In the genomic region with DNA sequence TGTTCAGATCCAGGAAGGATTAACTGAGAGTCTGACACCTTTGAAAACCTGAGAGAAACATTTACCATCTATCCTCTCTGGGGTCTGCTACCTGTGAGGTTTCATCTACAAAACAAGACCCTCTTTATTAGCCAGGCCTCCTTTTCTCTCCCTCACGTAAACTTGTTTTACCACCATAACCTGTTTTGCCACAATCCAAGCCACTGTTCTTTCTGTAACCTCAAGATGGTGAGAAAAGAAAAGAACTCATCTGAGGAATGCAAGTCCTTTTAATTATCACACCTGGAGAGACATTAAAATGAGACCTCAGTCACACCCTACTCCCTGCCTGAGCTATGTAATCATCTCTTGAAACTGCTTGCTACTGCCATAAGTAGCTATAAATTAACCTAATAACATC, we compare ENCODE assay signal across 23 cellular contexts.
DNase-seq lines count a peak whose midpoint lies in the region; ATAC-seq, FAIRE-seq and TF ChIP-seq lines count a peak whose summit lies in the region.
"Had no signal": no experiment of that assay in that cellular context is flagged by ENCODE, and none has a peak within 500 bp of the region (broad histone marks: within the 10 kb centered on the region; RNA-seq: fewer than 3 reads in every experiment).

No MANE protein-coding gene starts in this region.

- TF ChIP-seq EP300 in H1 (IDR thresholded peaks at IDR 0.05; ENCODE audit: borderline replicate concordance in 1 of 2, low read depth in 2 of 2, low read length in 2 of 2) = peak in 1 of 2 experiments; percentile 68; a peak in 1 of 3 replicates

- H3K4me3 ChIP-seq in HUES64 (ENCODE audit: low read length) (no peak overlapping the region), H1 (ENCODE audit: extremely low read depth in 1 of 4, insufficient read depth in 2 of 4, low read depth in 3 of 4, low read length in 4 of 4) (no peak overlapping the region)
- H3K4me3 ChIP-seq: left ventricle myocardium inferior, SK-N-MC had no signal

- H2AFZ ChIP-seq in H1 (ENCODE audit: low read length) = no peak overlapping the region

- H3K23ac ChIP-seq in H1 (ENCODE audit: insufficient read length) = no peak overlapping the region

- H3K27me3 ChIP-seq in HUES64 (ENCODE audit: insufficient read depth, low read length) = no peaks in the 10 kb centered on the region
- H3K27me3 ChIP-seq in H1 (replicated peaks in 1 of 4; ENCODE audit: control insufficient read depth in 3 of 4, extremely low read depth in 1 of 4, insufficient read depth in 3 of 4, low read length in 3 of 4) = no peaks in the 10 kb centered on the region

- H3K27me3 Mint-ChIP-seq in type B pancreatic cell = no peaks in the 10 kb centered on the region
- peaks cover 5 to 67% of the 10 kb centered on the region in 2 donors for H3K27me3 Mint-ChIP-seq in effector memory CD8-positive, alpha-beta T cell
- H3K27me3 Mint-ChIP-seq: activated B cell treated with CpG ODN at 0.5 μM for 24 hours had no signal

- H3K9me3 ChIP-seq in HUES64 (ENCODE audit: insufficient read depth, low read depth, low read length) (peaks cover 10% of the 10 kb centered on the region), H1 (ENCODE audit: insufficient read depth in 2 of 2, low read depth in 1 of 2, low read length in 1 of 2) (peaks cover 6 to 10% of the 10 kb centered on the region in 2 experiments)

- H3K36me3 Mint-ChIP-seq in type B pancreatic cell = peaks cover 4% of the 10 kb centered on the region
- H3K36me3 Mint-ChIP-seq in effector memory CD8-positive, alpha-beta T cell (ENCODE audit: insufficient read depth) = no peaks in the 10 kb centered on the region
- H3K36me3 Mint-ChIP-seq: activated naive CD4-positive, alpha-beta T cell treated with anti-CD3 and anti-CD28 coated beads, Interleukin-2, amount 50 U/mL, for 72 hours had no signal

- H2AK5ac ChIP-seq in H1 (ENCODE audit: low read depth, low read length) = 0 out of 2 replicates have a peak overlapping the region, but pooled peaks have one; percentile 53

- peak overlapping the region; percentile 72 for H3K4me3 Mint-ChIP-seq in type B pancreatic cell
- H3K4me3 Mint-ChIP-seq in effector memory CD8-positive, alpha-beta T cell = no peak overlapping the region
- H3K4me3 Mint-ChIP-seq: activated B cell treated with CpG ODN at 0.5 μM for 24 hours; activated CD8-positive, alpha-beta T cell treated with anti-CD3 and anti-CD28 coated beads, Interleukin-2, amount 10 ng/mL, durations not matched to agents 7 days and 5 days; T-helper 2 cell treated with Interferon-gamma antibody and Interleukin-4, amounts not matched to agents 5 μg/mL and 100 μg/mL, for 36 hours had no signal

- no peak overlapping the region for H3K14ac ChIP-seq in H1 (ENCODE audit: insufficient read length)

- H4K8ac ChIP-seq in H1 (ENCODE audit: extremely low read depth, insufficient read depth, low read length) = no peak overlapping the region

- H3K4me1 ChIP-seq in HUES64 (ENCODE audit: insufficient read depth, low read length) (peaks cover 38% of the 10 kb centered on the region), H1 (replicated peaks in 1 of 4; ENCODE audit: control insufficient read depth in 3 of 4, insufficient read depth in 4 of 4, low read length in 3 of 4) (peaks cover 4 to 17% (median 13%) of the 10 kb centered on the region in 4 experiments; a peak in 6 of 7 replicates)
- H3K4me1 ChIP-seq: left ventricle myocardium inferior had no signal

- H3K4me2 ChIP-seq in H1 (ENCODE audit: insufficient read depth in 1 of 2, low read depth in 2 of 2, low read length in 2 of 2) = peak overlapping the region; percentile 18 to 22; a peak in 1 of 4 replicates

- H2BK120ac ChIP-seq in H1 (replicated peaks; ENCODE audit: low read depth, low read length) = peak overlapping the region; percentile 78

- H3K23me2 ChIP-seq in H1 (ENCODE audit: low read depth, low read length) = no peaks in the 10 kb centered on the region

- no peaks in the 10 kb centered on the region for H3K79me2 ChIP-seq in H1 (ENCODE audit: control insufficient read depth in 1 of 2, insufficient read depth in 2 of 2, low read length in 2 of 2)

- H3K18ac ChIP-seq in H1 (ENCODE audit: extremely low read depth, low read length) = no peak overlapping the region

- H2BK20ac ChIP-seq in H1 (ENCODE audit: low read length) = peak overlapping the region; percentile 6; the same call in 1 of the 2 replicates

- H2BK15ac ChIP-seq in H1 (ENCODE audit: low read length) = no peak overlapping the region

- no peaks in the 10 kb centered on the region for H3K36me3 ChIP-seq in HUES64 (ENCODE audit: insufficient read depth, low read length)
- H3K36me3 ChIP-seq in H1 (ENCODE audit: control insufficient read depth in 2 of 4, insufficient read depth in 4 of 4, low read length in 3 of 4) = peaks cover 0 to 6% (median under 1%) of the 10 kb centered on the region in 4 experiments; a peak in 4 of 8 replicates
- H3K36me3 ChIP-seq: left ventricle myocardium inferior had no signal

- H3K4ac ChIP-seq in H1 (replicated peaks; ENCODE audit: insufficient read length, low read depth, low read length) = no peak overlapping the region

- no peak for DNase-seq in H1 (ENCODE audit: low read depth in 1 of 2, low spot score in 2 of 2)
- DNase-seq in left kidney (ENCODE audit: low read depth, low spot score) = peak; percentile 63
- no peak for DNase-seq in type B pancreatic cell (ENCODE audit: extremely low spot score, unreplicated experiment)
- no peak for DNase-seq in SHP77 treated with DMSO at 0.1 percent for 48 hours (lab: John Stamatoyannopoulos, UW)
- no peak for DNase-seq in effector memory CD8-positive, alpha-beta T cell
- DNase-seq: activated B cell treated with CpG ODN at 0.5 μM for 24 hours; activated CD8-positive, alpha-beta T cell treated with anti-CD3 and anti-CD28 coated beads, Interleukin-2, amount 10 ng/mL, durations not matched to agents 7 days and 5 days; EL; hippocampal formation; left ventricle myocardium inferior; NCI-H1417 treated with DMSO at 0.1 percent for 48 hours; NCI-H2171 treated with DMSO at 0.1 percent for 48 hours; NCI-H82; occipital lobe; stimulated activated naive CD4-positive, alpha-beta T cell had no signal

- CTCF ChIA-PET in H1 (lab: Charles Lee; ENCODE audit: partially characterized antibody) = interaction anchor here (0.9 to 1.5 kb wide), 3 partner anchors 10 to 44 kb away, joined by 3 to 8 read pairs (median 5); no protein-coding TSS in a partner anchor

- peak; percentile 24 for FAIRE-seq in H1 (lab: Jason Lieb, UNC)
- FAIRE-seq: endometrium, GM18507 had no signal

- H3K4me1 Mint-ChIP-seq in type B pancreatic cell (ENCODE audit: unreplicated experiment) = peaks cover 24% of the 10 kb centered on the region
- peaks cover 0 to 4% of the 10 kb centered on the region in 2 donors for H3K4me1 Mint-ChIP-seq in effector memory CD8-positive, alpha-beta T cell (ENCODE audit: low read depth in 2 of 2)

- TF ChIP-seq POLR2A in H1 (IDR thresholded peaks at IDR 0.05; ENCODE audit: control extremely low read depth in 1 of 2, low read depth in 2 of 2, low read length in 2 of 2) = peak in 1 of 2 experiments; percentile 28; a peak in 1 of 3 replicates

- no peak overlapping the region for H4K5ac ChIP-seq in H1 (ENCODE audit: insufficient read length, low read depth, low read length)

- H3K27ac ChIP-seq in HUES64 (ENCODE audit: low read depth, low read length) (peak overlapping the region; percentile 80), H1 (ENCODE audit: low read depth, low read length) (peak overlapping the region; percentile 84; the same call in 1 of the 2 replicates)
- H3K27ac ChIP-seq: left ventricle myocardium inferior, SK-N-MC had no signal

- ATAC-seq in HG03520 (IDR thresholded peaks at IDR 0.05; ENCODE audit: unreplicated experiment) = no peak
- no peak for ATAC-seq in effector memory CD8-positive, alpha-beta T cell (replicated peaks)
- ATAC-seq: activated CD8-positive, alpha-beta T cell treated with anti-CD3 and anti-CD28 coated beads, Interleukin-2, amount 10 ng/mL, durations not matched to agents 7 days and 5 days; activated naive CD4-positive, alpha-beta T cell treated with anti-CD3 and anti-CD28 coated beads, Interleukin-2, amount 50 U/mL, for 72 hours; sciatic nerve had no signal

- H3K9ac ChIP-seq in HUES64 (ENCODE audit: low read depth, low read length) (peak overlapping the region; percentile 19; the same call in 1 of the 2 replicates), H1 (replicated peaks in 1 of 4; ENCODE audit: extremely low read depth in 1 of 4, low read depth in 3 of 4, low read length in 3 of 4) (no peak overlapping the region)

- TF ChIP-seq CTCF in H1 (IDR thresholded peaks at IDR 0.05; ENCODE audit: control extremely low read depth in 1 of 3, insufficient read depth in 1 of 3, low read depth in 1 of 3, low read length in 3 of 3) = no peak
- no peak for TF ChIP-seq CTCF in type B pancreatic cell (conservative IDR thresholded peaks at IDR 0.05)

- H2BK5ac ChIP-seq in H1 (ENCODE audit: low read depth, low read length) = peak overlapping the region; percentile 52; the same call in 1 of the 2 replicates

- 78% methylated on average over 1 of the region's 1 CpG for WGBS in HUES64
- 61% methylated on average over 1 of the region's 1 CpG; no CpG with 5 or more reads in 1 of the 2 experiments for WGBS in H1 (ENCODE audit: extremely low coverage in 1 of 2, insufficient coverage in 1 of 2, insufficient read length in 1 of 2, insufficient replicate concordance in 2 of 2, low coverage in 1 of 2, low lambda C conversion rate in 2 of 2, missing lambda C conversion rate in 1 of 2), 2 experiments

- TF ChIP-seq RAD21 in H1 (IDR thresholded peaks at IDR 0.05 in 1 of 2, conservative IDR thresholded peaks at IDR 0.05 in 1 of 2; ENCODE audit: low read depth in 2 of 2, low read length in 2 of 2) = no peak

- H4K20me1 ChIP-seq in H1 (replicated peaks in 1 of 2; ENCODE audit: control insufficient read depth in 1 of 2, insufficient read depth in 2 of 2, low read length in 2 of 2) = no peaks in the 10 kb centered on the region

- H3K9me3 Mint-ChIP-seq in type B pancreatic cell = peaks cover 10% of the 10 kb centered on the region
- no peaks in the 10 kb centered on the region for H3K9me3 Mint-ChIP-seq in effector memory CD8-positive, alpha-beta T cell
- H3K9me3 Mint-ChIP-seq: activated B cell treated with CpG ODN at 0.5 μM for 24 hours; T-helper 2 cell treated with Interferon-gamma antibody and Interleukin-4, amounts not matched to agents 5 μg/mL and 100 μg/mL, for 36 hours had no signal

- H4K91ac ChIP-seq in H1 (replicated peaks; ENCODE audit: insufficient read length, low read length) = peak overlapping the region; percentile 47

- POLR2A ChIA-PET in H1 (lab: Charles Lee; ENCODE audit: partially characterized antibody) = interaction anchor here (1.1 to 1.5 kb wide), 2 partner anchors 11 to 18 kb away, joined by 3 read pairs; no protein-coding TSS in a partner anchor

- H3K79me1 ChIP-seq in H1 (ENCODE audit: low read depth, low read length) = no peaks in the 10 kb centered on the region

- H3K27ac Mint-ChIP-seq in type B pancreatic cell = peak overlapping the region; percentile 96
- H3K27ac Mint-ChIP-seq in effector memory CD8-positive, alpha-beta T cell = no peak overlapping the region
- H3K27ac Mint-ChIP-seq: activated B cell treated with CpG ODN at 0.5 μM for 24 hours; activated CD8-positive, alpha-beta T cell treated with anti-CD3 and anti-CD28 coated beads, Interleukin-2, amount 10 ng/mL, durations not matched to agents 7 days and 5 days; activated naive CD4-positive, alpha-beta T cell treated with anti-CD3 and anti-CD28 coated beads, Interleukin-2, amount 50 U/mL, for 72 hours; T-helper 2 cell treated with Interferon-gamma antibody and Interleukin-4, amounts not matched to agents 5 μg/mL and 100 μg/mL, for 36 hours had no signal

- H3K56ac ChIP-seq in H1 (replicated peaks; ENCODE audit: insufficient read length, low read depth, low read length) = no peak overlapping the region

- no peak overlapping the region for H2BK12ac ChIP-seq in H1 (ENCODE audit: low read depth, low read length)
